43 cellular contexts compared by ENCODE assay signal in genomic region chr5:64655596-64655995, GRCh38. TPM values are rescaled to one million over a fixed set of nuclear protein-coding genes. Genes with fewer than 3 reads are reported as not detected.
"Had no signal": no experiment of that assay in that cellular context is flagged by ENCODE, and none has a peak within 500 bp of the region (broad histone marks: within the 10 kb centered on the region; RNA-seq: fewer than 3 reads in every experiment).

No MANE protein-coding gene starts in this region.

- H3K27me3 ChIP-seq: adrenal gland, ascending aorta, body of pancreas, brain microvascular endothelial cell, breast epithelium, cardiac muscle cell had no signal

- H3K27ac ChIP-seq: adrenal gland, ascending aorta, body of pancreas, brain microvascular endothelial cell, breast epithelium, cardiac muscle cell had no signal

- H3K27ac Mint-ChIP-seq: activated naive CD4-positive, alpha-beta T cell treated with anti-CD3 and anti-CD28 coated beads for 36 hours; activated naive CD4-positive, alpha-beta T cell treated with anti-CD3 and anti-CD28 coated beads, Interleukin-2, amount 10 ng/mL, durations not matched to agents 7 days and 5 days; activated naive CD4-positive, alpha-beta T cell treated with anti-CD3 and anti-CD28 coated beads, Interleukin-2, amount 50 U/mL, for 24 hours; activated naive CD4-positive, alpha-beta T cell treated with anti-CD3 and anti-CD28 coated beads, Interleukin-2, amount 50 U/mL, for 72 hours; activated naive CD8-positive, alpha-beta T cell; activated naive CD8-positive, alpha-beta T cell treated with anti-CD3 and anti-CD28 coated beads for 36 hours; activated naive CD8-positive, alpha-beta T cell treated with anti-CD3 and anti-CD28 coated beads, Interleukin-2, amount 10 ng/mL, durations not matched to agents 7 days and 5 days; activated naive CD8-positive, alpha-beta T cell treated with anti-CD3 and anti-CD28 coated beads, Interleukin-2, amount 50 U/mL, for 24 hours; activated T-cell treated with anti-CD3 and anti-CD28 coated beads, Interleukin-2, amount 50 U/mL, for 24 hours; activated T-cell treated with anti-CD3 and anti-CD28 coated beads, Interleukin-2, amount 50 U/mL, for 72 hours; activated T-helper 1 cell treated with anti-CD3 and anti-CD28 coated beads, Interleukin-12 subunit alpha, Interleukin-12 subunit beta, Interleukin-2, Interleukin-4 antibody, amounts not matched to agents 30 ng/mL and 10 ng/mL and 1 ng/mL, durations not matched to agents 14 hours and 24 hours and 36 hours; activated T-helper 17 cell treated with anti-CD3 and anti-CD28 coated beads, Interleukin-2, amount 50 U/mL, for 72 hours; activated T-helper 2 cell treated with anti-CD3 and anti-CD28 coated beads, Interferon-gamma antibody, Interleukin-2, Interleukin-4, amounts not matched to agents 10 μg/mL and 5 μg/mL and 100 μg/mL, durations not matched to agents 14 hours and 24 hours and 36 hours; brain had no signal

- H3K4me1 Mint-ChIP-seq: activated naive CD4-positive, alpha-beta T cell treated with anti-CD3 and anti-CD28 coated beads, Interleukin-2, amount 10 ng/mL, durations not matched to agents 7 days and 5 days; activated naive CD4-positive, alpha-beta T cell treated with anti-CD3 and anti-CD28 coated beads, Interleukin-2, amount 50 U/mL, for 24 hours; activated naive CD8-positive, alpha-beta T cell treated with anti-CD3 and anti-CD28 coated beads for 36 hours; activated naive CD8-positive, alpha-beta T cell treated with anti-CD3 and anti-CD28 coated beads, Interleukin-2, amount 10 ng/mL, durations not matched to agents 7 days and 5 days; activated naive CD8-positive, alpha-beta T cell treated with anti-CD3 and anti-CD28 coated beads, Interleukin-2, amount 50 U/mL, for 24 hours; activated T-helper 17 cell treated with anti-CD3 and anti-CD28 coated beads, Interleukin-2, amount 50 U/mL, for 72 hours; central memory CD8-positive, alpha-beta T cell had no signal

- H3K4me1 ChIP-seq: adrenal gland, ascending aorta, breast epithelium had no signal

- H3K27me3 Mint-ChIP-seq: activated naive CD8-positive, alpha-beta T cell treated with anti-CD3 and anti-CD28 coated beads for 36 hours; activated T-helper 17 cell treated with anti-CD3 and anti-CD28 coated beads, Interleukin-2, amount 50 U/mL, for 72 hours had no signal

- H3K36me3 ChIP-seq: adrenal gland, ascending aorta, brain microvascular endothelial cell, breast epithelium, cardiac muscle cell had no signal

- ATAC-seq: activated naive CD4-positive, alpha-beta T cell treated with anti-CD3 and anti-CD28 coated beads, Interleukin-2, amount 50 U/mL, for 72 hours; activated naive CD8-positive, alpha-beta T cell treated with anti-CD3 and anti-CD28 coated beads, Interleukin-2, amount 50 U/mL, for 24 hours; activated T-cell treated with anti-CD3 and anti-CD28 coated beads, Interleukin-2, amount 50 U/mL, for 4 hours; activated T-cell treated with anti-CD3 and anti-CD28 coated beads, Interleukin-2, amount 50 U/mL, for 72 hours; activated T-helper 17 cell treated with anti-CD3 and anti-CD28 coated beads, Interleukin-2, amount 50 U/mL, for 72 hours; body of pancreas had no signal

- DNase-seq: activated effector memory CD4-positive, alpha-beta T cell treated with anti-CD3 and anti-CD28 coated beads, Interleukin-2, amount 50 U/mL, for 16 hours; activated effector memory CD4-positive, alpha-beta T cell treated with Interleukin-2 at 50 U/mL for 16 hours; activated gamma-delta T cell; activated gamma-delta T cell treated with Interleukin-2 at 50 U/mL for 16 hours; activated naive CD4-positive, alpha-beta T cell; activated naive CD4-positive, alpha-beta T cell treated with anti-CD3 and anti-CD28 coated beads for 36 hours; activated naive CD4-positive, alpha-beta T cell treated with anti-CD3 and anti-CD28 coated beads, Interleukin-2, amount 10 ng/mL, durations not matched to agents 7 days and 5 days; activated naive CD4-positive, alpha-beta T cell treated with anti-CD3 and anti-CD28 coated beads, Interleukin-2, amount 50 U/mL, for 16 hours; activated naive CD4-positive, alpha-beta T cell treated with Interleukin-2 at 50 U/mL for 16 hours; activated naive CD8-positive, alpha-beta T cell treated with anti-CD3 and anti-CD28 coated beads for 36 hours; activated naive CD8-positive, alpha-beta T cell treated with anti-CD3 and anti-CD28 coated beads, Interleukin-2, amount 10 ng/mL, durations not matched to agents 7 days and 5 days; activated naive CD8-positive, alpha-beta T cell treated with anti-CD3 and anti-CD28 coated beads, Interleukin-2, amount 50 U/mL, for 24 hours; activated T-cell treated with anti-CD3 and anti-CD28 coated beads, Interleukin-2, amount 50 U/mL, for 1 hour; activated T-cell treated with anti-CD3 and anti-CD28 coated beads, Interleukin-2, amount 50 U/mL, for 24 hours; activated T-cell treated with anti-CD3 and anti-CD28 coated beads, Interleukin-2, amount 50 U/mL, for 4 hours; activated T-cell treated with anti-CD3 and anti-CD28 coated beads, Interleukin-2, amount 50 U/mL, for 48 hours; activated T-cell treated with anti-CD3 and anti-CD28 coated beads, Interleukin-2, amount 50 U/mL, for 72 hours; adrenal gland; amniotic stem cell; amygdala; anterior cingulate cortex; aorta; body of pancreas; brain microvascular endothelial cell; caudate nucleus; central memory CD4-positive, alpha-beta T cell; cerebellar nuclear complex had no signal

- H3K36me3 Mint-ChIP-seq: activated naive CD4-positive, alpha-beta T cell treated with anti-CD3 and anti-CD28 coated beads, Interleukin-2, amount 10 ng/mL, durations not matched to agents 7 days and 5 days; activated naive CD4-positive, alpha-beta T cell treated with anti-CD3 and anti-CD28 coated beads, Interleukin-2, amount 50 U/mL, for 24 hours; activated naive CD4-positive, alpha-beta T cell treated with anti-CD3 and anti-CD28 coated beads, Interleukin-2, amount 50 U/mL, for 72 hours; activated naive CD8-positive, alpha-beta T cell; activated naive CD8-positive, alpha-beta T cell treated with anti-CD3 and anti-CD28 coated beads for 36 hours; activated naive CD8-positive, alpha-beta T cell treated with anti-CD3 and anti-CD28 coated beads, Interleukin-2, amount 10 ng/mL, durations not matched to agents 7 days and 5 days; brain had no signal

- FAIRE-seq: astrocyte, bronchial epithelial cell had no signal

- H3K4me3 Mint-ChIP-seq: activated naive CD4-positive, alpha-beta T cell treated with anti-CD3 and anti-CD28 coated beads for 36 hours; activated naive CD4-positive, alpha-beta T cell treated with anti-CD3 and anti-CD28 coated beads, Interleukin-2, amount 10 ng/mL, durations not matched to agents 7 days and 5 days; activated naive CD4-positive, alpha-beta T cell treated with anti-CD3 and anti-CD28 coated beads, Interleukin-2, amount 50 U/mL, for 24 hours; activated naive CD8-positive, alpha-beta T cell; activated naive CD8-positive, alpha-beta T cell treated with anti-CD3 and anti-CD28 coated beads for 36 hours; activated naive CD8-positive, alpha-beta T cell treated with anti-CD3 and anti-CD28 coated beads, Interleukin-2, amount 10 ng/mL, durations not matched to agents 7 days and 5 days; activated naive CD8-positive, alpha-beta T cell treated with anti-CD3 and anti-CD28 coated beads, Interleukin-2, amount 50 U/mL, for 24 hours; activated T-cell treated with anti-CD3 and anti-CD28 coated beads, Interleukin-2, amount 50 U/mL, for 24 hours; activated T-cell treated with anti-CD3 and anti-CD28 coated beads, Interleukin-2, amount 50 U/mL, for 4 hours; activated T-cell treated with anti-CD3 and anti-CD28 coated beads, Interleukin-2, amount 50 U/mL, for 72 hours; activated T-helper 1 cell treated with anti-CD3 and anti-CD28 coated beads, Interleukin-12 subunit alpha, Interleukin-12 subunit beta, Interleukin-2, Interleukin-4 antibody, amounts not matched to agents 30 ng/mL and 10 ng/mL and 1 ng/mL, durations not matched to agents 14 hours and 24 hours and 36 hours; activated T-helper 17 cell treated with anti-CD3 and anti-CD28 coated beads, Interleukin-2, amount 50 U/mL, for 72 hours; brain; central memory CD8-positive, alpha-beta T cell had no signal

- H3K9me3 ChIP-seq: adrenal gland, ascending aorta, body of pancreas, breast epithelium had no signal

- H3K9me3 Mint-ChIP-seq: activated naive CD4-positive, alpha-beta T cell treated with anti-CD3 and anti-CD28 coated beads, Interleukin-2, amount 10 ng/mL, durations not matched to agents 7 days and 5 days; activated naive CD4-positive, alpha-beta T cell treated with anti-CD3 and anti-CD28 coated beads, Interleukin-2, amount 50 U/mL, for 24 hours; activated naive CD8-positive, alpha-beta T cell treated with anti-CD3 and anti-CD28 coated beads, Interleukin-2, amount 10 ng/mL, durations not matched to agents 7 days and 5 days; activated T-cell treated with anti-CD3 and anti-CD28 coated beads, Interleukin-2, amount 50 U/mL, for 4 hours; activated T-helper 1 cell treated with anti-CD3 and anti-CD28 coated beads, Interleukin-12 subunit alpha, Interleukin-12 subunit beta, Interleukin-2, Interleukin-4 antibody, amounts not matched to agents 30 ng/mL and 10 ng/mL and 1 ng/mL, durations not matched to agents 14 hours and 24 hours and 36 hours; activated T-helper 17 cell treated with anti-CD3 and anti-CD28 coated beads, Interleukin-2, amount 50 U/mL, for 72 hours; activated T-helper 2 cell treated with anti-CD3 and anti-CD28 coated beads, Interferon-gamma antibody, Interleukin-2, Interleukin-4, amounts not matched to agents 10 μg/mL and 5 μg/mL and 100 μg/mL, durations not matched to agents 14 hours and 24 hours and 36 hours had no signal

- H3K4me3 ChIP-seq: adrenal gland, ascending aorta, body of pancreas, breast epithelium, cardiac muscle cell had no signal

RNA-seq across cellular contexts. Expression of gene SHISAL2B, which starts 34.7 kb away (rescaled TPM):
- total RNA-seq: activated naive CD4-positive, alpha-beta T cell treated with anti-CD3 and anti-CD28 coated beads for 36 hours; activated naive CD4-positive, alpha-beta T cell treated with anti-CD3 and anti-CD28 coated beads, Interleukin-2, amount 50 U/mL, for 72 hours; activated naive CD8-positive, alpha-beta T cell treated with anti-CD3 and anti-CD28 coated beads for 36 hours; activated naive CD8-positive, alpha-beta T cell treated with anti-CD3 and anti-CD28 coated beads, Interleukin-2, amount 10 ng/mL, durations not matched to agents 7 days and 5 days; activated T-cell treated with anti-CD3 and anti-CD28 coated beads, Interleukin-2, amount 50 U/mL, for 4 hours; activated T-cell treated with anti-CD3 and anti-CD28 coated beads, Interleukin-2, amount 50 U/mL, for 72 hours; activated T-helper 1 cell treated with anti-CD3 and anti-CD28 coated beads, Interleukin-12 subunit alpha, Interleukin-12 subunit beta, Interleukin-2, Interleukin-4 antibody, amounts not matched to agents 30 ng/mL and 10 ng/mL and 1 ng/mL, durations not matched to agents 14 hours and 24 hours and 36 hours; activated T-helper 17 cell treated with anti-CD3 and anti-CD28 coated beads, Interleukin-2, amount 50 U/mL, for 72 hours; activated T-helper 2 cell treated with anti-CD3 and anti-CD28 coated beads, Interferon-gamma antibody, Interleukin-2, Interleukin-4, amounts not matched to agents 10 μg/mL and 5 μg/mL and 100 μg/mL, durations not matched to agents 14 hours and 24 hours and 36 hours; adrenal gland; aorta; ascending aorta; astrocyte; breast epithelium; bronchial epithelial cell; cardiac muscle cell; cardiac septum; cerebellum; chondrocyte had no signal
- polyA plus RNA-seq: aorta had no signal
